In genomic region chr6:118968416-118968815, GRCh38 we compare ENCODE assay signal across 9 cellular contexts. TPM values are rescaled to one million over a fixed set of nuclear protein-coding genes. Genes with fewer than 3 reads are reported as not detected.
DNase-seq lines count a peak whose midpoint lies in the region; ATAC-seq, FAIRE-seq and TF ChIP-seq lines count a peak whose summit lies in the region.
"Had no signal": no experiment of that assay in that cellular context is flagged by ENCODE, and none has a peak within 500 bp of the region (broad histone marks: within the 10 kb centered on the region; RNA-seq: fewer than 3 reads in every experiment).

No MANE protein-coding gene starts in this region.

- H3K27ac ChIP-seq in thoracic aorta: no peak overlapping the region

- H3K4me3 ChIP-seq in thoracic aorta: no peak overlapping the region

- H3K9me3 ChIP-seq in thoracic aorta: no peaks in the 10 kb centered on the region

- H3K36me3 ChIP-seq in thoracic aorta: no peaks in the 10 kb centered on the region

- peak; percentile 12 for TF ChIP-seq CTCF in thoracic aorta (IDR thresholded peaks at IDR 0.05)

- no peaks in the 10 kb centered on the region for H3K4me1 ChIP-seq in thoracic aorta (ENCODE audit: control insufficient read depth in 1 of 2, low read depth in 2 of 2)

- FAIRE-seq in RCC 7860 (lab: Jason Lieb, UNC): peak; percentile 24

- peak; percentile 3 for DNase-seq in NCI-H446 treated with DMSO at 0.1 percent for 48 hours (lab: John Stamatoyannopoulos, UW)
- no peak for DNase-seq in NCI-H446 (lab: John Stamatoyannopoulos, UW)
- no peak for DNase-seq in RCC 7860 (ENCODE audit: low spot score)
- DNase-seq in foreskin melanocyte: peak; percentile 13
- DNase-seq in thoracic aorta (ENCODE audit: low spot score): no peak
- no peak for DNase-seq in activated gamma-delta T cell treated with Interleukin-2 at 50 U/mL for 16 hours
- no peak for DNase-seq in SKM-1 (lab: John Stamatoyannopoulos, UW; ENCODE audit: unreplicated experiment)
- DNase-seq: CD8-positive, alpha-beta memory T cell had no signal

- H3K27me3 ChIP-seq in thoracic aorta (replicated peaks; ENCODE audit: insufficient read depth): no peaks in the 10 kb centered on the region

- ATAC-seq in thoracic aorta (ENCODE audit: insufficient number of reproducible peaks, low FRiP score, low read depth): no peak
- ATAC-seq in HG02840 (IDR thresholded peaks at IDR 0.05; ENCODE audit: low FRiP score, unreplicated experiment): no peak

RNA-seq across cellular contexts. Expression of gene MCM9, which starts 33.5 kb away (rescaled TPM):
- 10 to 100 TPM; 14.1 to 22.2 TPM for total RNA-seq in thoracic aorta

Comparison
In these comparisons a context has a peak if more than half of its experiments do, and no peak if none do; other contexts are left out.
1. DNase-seq: peak in NCI-H446 treated with DMSO at 0.1 percent for 48 hours (single experiment) and foreskin melanocyte (single experiment); none in NCI-H446 (0 of 2), RCC 7860 (single experiment), thoracic aorta (single experiment), activated gamma-delta T cell treated with Interleukin-2 at 50 U/mL for 16 hours (single experiment) and SKM-1 (single experiment).